In genomic region chr10:78820007-78820362, GRCh38 we compare ENCODE assay signal across 20 cellular contexts.
DNase-seq lines count a peak whose midpoint lies in the region; ATAC-seq, FAIRE-seq and TF ChIP-seq lines count a peak whose summit lies in the region.
"Had no signal": no experiment of that assay in that cellular context is flagged by ENCODE, and none has a peak within 500 bp of the region (broad histone marks: within the 10 kb centered on the region; RNA-seq: fewer than 3 reads in every experiment).

No MANE protein-coding gene starts in this region.

- no peaks in the 10 kb centered on the region for H3K9me3 ChIP-seq in left lung
- no peaks in the 10 kb centered on the region for H3K9me3 ChIP-seq in Peyer's patch
- H3K9me3 ChIP-seq: BE2C had no signal

- peaks cover 9 to 13% of the 10 kb centered on the region in 2 donors for H3K27me3 Mint-ChIP-seq in natural killer cell treated with Interleukin-12 subunit alpha and Interleukin-12 subunit beta and Interleukin-15 and Interleukin-18, amount 100 ng/mL, for 72 hours
- peaks cover 6 to 16% of the 10 kb centered on the region in 2 donors for H3K27me3 Mint-ChIP-seq in natural killer cell (ENCODE audit: low read depth in 2 of 2)
- H3K27me3 Mint-ChIP-seq in activated T-helper 2 cell treated with anti-CD3 and anti-CD28 coated beads, Interferon-gamma antibody, Interleukin-2, Interleukin-4, amounts not matched to agents 10 μg/mL and 5 μg/mL and 100 μg/mL, durations not matched to agents 14 hours and 24 hours and 36 hours (ENCODE audit: low read depth) = peaks cover 4% of the 10 kb centered on the region
- H3K27me3 Mint-ChIP-seq: CD4-positive, CD25-positive, alpha-beta regulatory T cell had no signal

- H3K27ac Mint-ChIP-seq in natural killer cell treated with Interleukin-12 subunit alpha and Interleukin-12 subunit beta and Interleukin-15 and Interleukin-18, amount 100 ng/mL, for 72 hours = no peak overlapping the region
- H3K27ac Mint-ChIP-seq in natural killer cell = no peak overlapping the region
- H3K27ac Mint-ChIP-seq in activated T-helper 2 cell treated with anti-CD3 and anti-CD28 coated beads, Interferon-gamma antibody, Interleukin-2, Interleukin-4, amounts not matched to agents 10 μg/mL and 5 μg/mL and 100 μg/mL, durations not matched to agents 14 hours and 24 hours and 36 hours = no peak overlapping the region
- H3K27ac Mint-ChIP-seq: CD4-positive, CD25-positive, alpha-beta regulatory T cell had no signal

- H3K36me3 ChIP-seq in left lung (no peaks in the 10 kb centered on the region), Peyer's patch (no peaks in the 10 kb centered on the region)
- H3K36me3 ChIP-seq: BE2C had no signal

- no peak overlapping the region for H3K4me3 ChIP-seq in left lung
- no peak overlapping the region for H3K4me3 ChIP-seq in Peyer's patch
- H3K4me3 ChIP-seq: GM12878 had no signal

- TF ChIP-seq POLR2A in Peyer's patch (IDR thresholded peaks at IDR 0.05) = no peak
- TF ChIP-seq POLR2A in GM12891 (IDR thresholded peaks at IDR 0.05; ENCODE audit: low read depth, low read length) = no peak

- H3K27ac ChIP-seq in left lung (no peak overlapping the region), Peyer's patch (no peak overlapping the region)

- intact Hi-C loops in natural killer cell (cut with micrococcal nuclease) = no loop called here
- intact Hi-C loops in left lung (cut with DNase I) = no loop called here
- intact Hi-C loops in activated T-helper 2 cell treated with anti-CD3 and anti-CD28 coated beads, Interferon-gamma antibody, Interleukin-2, Interleukin-4, amounts not matched to agents 10 μg/mL and 5 μg/mL and 100 μg/mL, durations not matched to agents 14 hours and 24 hours and 36 hours (cut with micrococcal nuclease) = no loop called here

- no peak overlapping the region for H3K4me3 Mint-ChIP-seq in natural killer cell treated with Interleukin-12 subunit alpha and Interleukin-12 subunit beta and Interleukin-15 and Interleukin-18, amount 100 ng/mL, for 72 hours
- H3K4me3 Mint-ChIP-seq in natural killer cell = no peak overlapping the region
- H3K4me3 Mint-ChIP-seq in activated T-helper 2 cell treated with anti-CD3 and anti-CD28 coated beads, Interferon-gamma antibody, Interleukin-2, Interleukin-4, amounts not matched to agents 10 μg/mL and 5 μg/mL and 100 μg/mL, durations not matched to agents 14 hours and 24 hours and 36 hours (ENCODE audit: low read depth) = no peak overlapping the region
- H3K4me3 Mint-ChIP-seq: CD4-positive, CD25-positive, alpha-beta regulatory T cell; CD8-positive, alpha-beta memory T cell; H9 had no signal

- DNase-seq in natural killer cell treated with Interleukin-12 subunit alpha and Interleukin-12 subunit beta and Interleukin-15 and Interleukin-18, amount 100 ng/mL, for 72 hours (ENCODE audit: low spot score) = peak; percentile 42
- no peak for DNase-seq in natural killer cell
- no peak for DNase-seq in left lung
- DNase-seq in omental fat pad (ENCODE audit: low spot score) = no peak
- DNase-seq in Peyer's patch = no peak
- no peak for DNase-seq in activated T-helper 2 cell treated with anti-CD3 and anti-CD28 coated beads, Interferon-gamma antibody, Interleukin-2, Interleukin-4, amounts not matched to agents 10 μg/mL and 5 μg/mL and 100 μg/mL, durations not matched to agents 14 hours and 24 hours and 36 hours (ENCODE audit: low spot score)
- DNase-seq in GM12891 (ENCODE audit: insufficient read length, low spot score) = no peak
- DNase-seq: ACHN; BE2C; C1 segment of cervical spinal cord; CD4-positive, CD25-positive, alpha-beta regulatory T cell; CD8-positive, alpha-beta memory T cell; COR-L47; DND-41; EL; H9 had no signal

- no peaks in the 10 kb centered on the region for H3K27me3 ChIP-seq in left lung
- no peaks in the 10 kb centered on the region for H3K27me3 ChIP-seq in Peyer's patch
- H3K27me3 ChIP-seq: BE2C had no signal

- no peaks in the 10 kb centered on the region for H3K4me1 ChIP-seq in left lung
- no peaks in the 10 kb centered on the region for H3K4me1 ChIP-seq in Peyer's patch
- H3K4me1 ChIP-seq: BE2C had no signal

- H3K36me3 Mint-ChIP-seq in natural killer cell treated with Interleukin-12 subunit alpha and Interleukin-12 subunit beta and Interleukin-15 and Interleukin-18, amount 100 ng/mL, for 72 hours = no peaks in the 10 kb centered on the region
- no peaks in the 10 kb centered on the region for H3K36me3 Mint-ChIP-seq in natural killer cell
- H3K36me3 Mint-ChIP-seq in activated T-helper 2 cell treated with anti-CD3 and anti-CD28 coated beads, Interferon-gamma antibody, Interleukin-2, Interleukin-4, amounts not matched to agents 10 μg/mL and 5 μg/mL and 100 μg/mL, durations not matched to agents 14 hours and 24 hours and 36 hours (ENCODE audit: low read depth) = no peaks in the 10 kb centered on the region
- H3K36me3 Mint-ChIP-seq: CD4-positive, CD25-positive, alpha-beta regulatory T cell; CD8-positive, alpha-beta memory T cell had no signal

- H3K4me1 Mint-ChIP-seq in natural killer cell treated with Interleukin-12 subunit alpha and Interleukin-12 subunit beta and Interleukin-15 and Interleukin-18, amount 100 ng/mL, for 72 hours (ENCODE audit: low read depth in 2 of 2) = no peaks in the 10 kb centered on the region
- H3K4me1 Mint-ChIP-seq in natural killer cell = no peaks in the 10 kb centered on the region
- H3K4me1 Mint-ChIP-seq in activated T-helper 2 cell treated with anti-CD3 and anti-CD28 coated beads, Interferon-gamma antibody, Interleukin-2, Interleukin-4, amounts not matched to agents 10 μg/mL and 5 μg/mL and 100 μg/mL, durations not matched to agents 14 hours and 24 hours and 36 hours (ENCODE audit: low read depth) = no peaks in the 10 kb centered on the region
- H3K4me1 Mint-ChIP-seq: CD4-positive, CD25-positive, alpha-beta regulatory T cell; CD8-positive, alpha-beta memory T cell had no signal

- TF ChIP-seq CTCF in natural killer cell (IDR thresholded peaks at IDR 0.05) = no peak
- no peak for TF ChIP-seq CTCF in left lung (IDR thresholded peaks at IDR 0.05)
- no peak for TF ChIP-seq CTCF in omental fat pad (IDR thresholded peaks at IDR 0.05)
- no peak for TF ChIP-seq CTCF in Peyer's patch (IDR thresholded peaks at IDR 0.05)

- no peaks in the 10 kb centered on the region for H3K9me3 Mint-ChIP-seq in natural killer cell treated with Interleukin-12 subunit alpha and Interleukin-12 subunit beta and Interleukin-15 and Interleukin-18, amount 100 ng/mL, for 72 hours
- no peaks in the 10 kb centered on the region for H3K9me3 Mint-ChIP-seq in natural killer cell
- no peaks in the 10 kb centered on the region for H3K9me3 Mint-ChIP-seq in activated T-helper 2 cell treated with anti-CD3 and anti-CD28 coated beads, Interferon-gamma antibody, Interleukin-2, Interleukin-4, amounts not matched to agents 10 μg/mL and 5 μg/mL and 100 μg/mL, durations not matched to agents 14 hours and 24 hours and 36 hours
- H3K9me3 Mint-ChIP-seq: CD8-positive, alpha-beta memory T cell; H9 had no signal

- ATAC-seq in natural killer cell treated with Interleukin-12 subunit alpha and Interleukin-12 subunit beta and Interleukin-15 and Interleukin-18, amount 100 ng/mL, for 72 hours = no peak
- ATAC-seq in natural killer cell (no peak), left lung (peak; percentile 12), omental fat pad (ENCODE audit: low FRiP score) (peak; percentile 73)
- ATAC-seq: GM12878 had no signal

- no peak for FAIRE-seq in GM12891 (lab: Jason Lieb, UNC)
- FAIRE-seq: A204.1, GM12878, GM19239, H1 had no signal

TF ChIP-seq in GM12891, 5 proteins besides CTCF, POLR2A, EP300 and RAD21:
- no peak for TF ChIP-seq TAF1 (IDR thresholded peaks at IDR 0.05; ENCODE audit: low read depth, low read length)
- no peak for TF ChIP-seq SPI1 (IDR thresholded peaks at IDR 0.05; ENCODE audit: low read depth, low read length)
- TF ChIP-seq POLR2AphosphoS5 (IDR thresholded peaks at IDR 0.05; ENCODE audit: low read depth, low read length) = no peak
- TF ChIP-seq POU2F2 (IDR thresholded peaks at IDR 0.05; ENCODE audit: low read depth, low read length) = no peak
- TF ChIP-seq PAX5 (IDR thresholded peaks at IDR 0.05; ENCODE audit: insufficient read depth, low read length, severe bottlenecking) = no peak

Comparison
In these comparisons a context has a peak if more than half of its experiments do, and no peak if none do; other contexts are left out.
1. ATAC-seq: peak in left lung (single experiment) and omental fat pad (single experiment); none in natural killer cell treated with Interleukin-12 subunit alpha and Interleukin-12 subunit beta and Interleukin-15 and Interleukin-18, amount 100 ng/mL, for 72 hours (0 of 2) and natural killer cell (0 of 3).